Comparison of ENCODE assay signal across 1 cellular context in the genomic region with DNA sequence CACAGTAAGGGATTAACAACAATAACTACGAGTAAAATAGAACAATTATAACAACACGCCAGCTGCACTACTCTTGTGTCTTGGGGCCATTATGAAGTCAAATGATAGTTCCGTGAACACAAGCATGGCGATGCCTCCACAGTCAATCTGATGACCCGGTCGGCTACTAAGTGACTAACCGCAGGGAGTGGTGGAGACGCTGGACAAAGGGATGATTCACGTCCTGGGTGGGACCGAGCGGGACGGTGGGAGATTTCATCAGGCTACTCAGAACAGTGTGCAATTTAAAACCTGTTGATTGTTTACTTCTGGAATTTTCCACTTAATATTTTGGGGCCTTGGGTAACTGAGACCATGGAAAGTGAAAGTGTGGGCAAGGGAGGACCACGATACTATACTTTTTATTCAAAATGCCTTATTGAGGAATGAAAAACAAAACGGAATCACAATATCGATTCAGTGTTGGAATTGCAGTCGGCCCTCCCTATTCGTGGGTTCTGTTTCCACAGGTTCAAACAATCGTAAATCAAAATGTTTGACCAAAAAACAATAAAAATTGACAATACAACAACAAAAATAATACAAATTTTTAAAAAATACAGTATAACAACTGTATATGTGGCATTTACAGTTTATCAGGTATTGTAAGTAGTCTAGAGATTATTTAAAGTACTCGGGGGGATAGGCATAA.
TF ChIP-seq lines count a peak whose summit lies in the region.

No MANE protein-coding gene starts in this region.

TF ChIP-seq in K562, 482 proteins besides CTCF, POLR2A, EP300 and RAD21 (continued from another document and continues in another):
- TF ChIP-seq CEBPG (CRISPR knock-in tag; IDR thresholded peaks at IDR 0.05) (peak; percentile 74; the same call in 1 of the 2 replicates), CEBPG (tag; conservative IDR thresholded peaks at IDR 0.05 in 1 of 2, IDR thresholded peaks at IDR 0.05 in 1 of 2) (peak in 1 of 2 experiments; percentile 83; a peak in 2 of 4 replicates), ESRRA (IDR thresholded peaks at IDR 0.05; ENCODE audit: borderline replicate concordance, low read depth) (peak; percentile 40; the same call in 1 of the 2 replicates), CXXC5 (CRISPR knock-in tag; IDR thresholded peaks at IDR 0.05) (peak; percentile 44), SOX6 (IDR thresholded peaks at IDR 0.05) (peak; percentile 92), CTBP1 (IDR thresholded peaks at IDR 0.05; ENCODE audit: borderline replicate concordance) (peak; percentile 50; the same call in 1 of the 2 replicates), ZBTB1 (CRISPR knock-in tag; IDR thresholded peaks at IDR 0.05; ENCODE audit: borderline replicate concordance, low read depth) (no peak), JUND (IDR thresholded peaks at IDR 0.05; ENCODE audit: borderline replicate concordance, low read depth, low read length) (peak; percentile 90), JUND (tag; IDR thresholded peaks at IDR 0.05; ENCODE audit: borderline replicate concordance, low read depth, low read length) (peak; percentile 77; the same call in 2 of the 3 replicates), FOSL1 (tag; conservative IDR thresholded peaks at IDR 0.05) (peak; percentile 98), NR2C1 (IDR thresholded peaks at IDR 0.05) (no peak), NR2C1 (tag; IDR thresholded peaks at IDR 0.05) (peak; percentile 36; the same call in 1 of the 2 replicates), GABPA (tag; conservative IDR thresholded peaks at IDR 0.05; ENCODE audit: low read depth) (peak; percentile 34; the same call in 1 of the 2 replicates), ZNF589 (CRISPR knock-in tag; IDR thresholded peaks at IDR 0.05; ENCODE audit: low read depth) (peak; percentile 53), SMARCE1 (IDR thresholded peaks at IDR 0.05) (peak; percentile 49; the same call in 1 of the 2 replicates), ARNT (IDR thresholded peaks at IDR 0.05) (no peak), ETV5 (CRISPR knock-in tag; IDR thresholded peaks at IDR 0.05; ENCODE audit: low read depth) (peak; percentile 73), JUN (IDR thresholded peaks at IDR 0.05; ENCODE audit: borderline replicate concordance, low read depth, low read length) (peak; percentile 85; the same call in 1 of the 2 replicates), JUN (CRISPR knock-in tag; IDR thresholded peaks at IDR 0.05; ENCODE audit: borderline replicate concordance) (0 out of 2 replicates have a peak, but pooled peaks have one; percentile 39), ZNF408 (CRISPR knock-in tag; IDR thresholded peaks at IDR 0.05; ENCODE audit: low read depth) (no peak), ARID1B (IDR thresholded peaks at IDR 0.05) (peak; percentile 70), SMARCC2 (IDR thresholded peaks at IDR 0.05; ENCODE audit: low read depth) (peak; percentile 56; the same call in 1 of the 2 replicates), NFE2 (IDR thresholded peaks at IDR 0.05; ENCODE audit: low read depth) (peak; percentile 26; the same call in 1 of the 2 replicates), NFE2L1 (tag; IDR thresholded peaks at IDR 0.05; ENCODE audit: borderline replicate concordance, low read depth) (no peak), ATF7 (IDR thresholded peaks at IDR 0.05) (peak; percentile 30; the same call in 1 of the 2 replicates), TEAD4 (IDR thresholded peaks at IDR 0.05; ENCODE audit: low read length) (peak; percentile 18; the same call in 1 of the 2 replicates), TEAD4 (CRISPR knock-in tag; IDR thresholded peaks at IDR 0.05; ENCODE audit: borderline replicate concordance) (no peak), ZNF354B (CRISPR knock-in tag; IDR thresholded peaks at IDR 0.05) (no peak), KDM1A (IDR thresholded peaks at IDR 0.05) (no peak), YY1 (IDR thresholded peaks at IDR 0.05; ENCODE audit: borderline replicate concordance in 1 of 3, control insufficient read depth in 1 of 3, extremely low read depth in 1 of 3, insufficient read depth in 3 of 3, insufficient read length in 1 of 3, insufficient replicate concordance in 2 of 3, low read depth in 1 of 3, low read length in 2 of 3) (peak in 1 of 3 experiments; percentile 29), ZC3H11A (IDR thresholded peaks at IDR 0.05; ENCODE audit: low read depth, low read length) (no peak), MAFG (tag; conservative IDR thresholded peaks at IDR 0.05) (no peak), ZNF766 (CRISPR knock-in tag; conservative IDR thresholded peaks at IDR 0.05) (no peak), ZNF584 (CRISPR knock-in tag; IDR thresholded peaks at IDR 0.05; ENCODE audit: low read depth) (no peak), RNF2 (IDR thresholded peaks at IDR 0.05) (0 out of 2 replicates have a peak, but pooled peaks have one; percentile 31), EHMT2 (IDR thresholded peaks at IDR 0.05) (peak; percentile 55; the same call in 1 of the 2 replicates), POLR2H (tag; IDR thresholded peaks at IDR 0.05; ENCODE audit: low read depth) (peak; percentile 60; the same call in 1 of the 2 replicates), RCOR1 (IDR thresholded peaks at IDR 0.05; ENCODE audit: borderline replicate concordance in 1 of 2, low read depth in 2 of 2, low read length in 2 of 2) (peak in 1 of 2 experiments; percentile 76; a peak in 2 of 4 replicates), GTF2F1 (IDR thresholded peaks at IDR 0.05; ENCODE audit: low read depth, low read length) (no peak), NFRKB (IDR thresholded peaks at IDR 0.05; ENCODE audit: low read depth) (peak; percentile 47; the same call in 1 of the 2 replicates), MCM2 (IDR thresholded peaks at IDR 0.05; ENCODE audit: low read depth) (no peak), CBX8 (IDR thresholded peaks at IDR 0.05; ENCODE audit: borderline replicate concordance, extremely low read depth, low read depth, low read length, poor library complexity, severe bottlenecking) (no peak), TRIM24 (IDR thresholded peaks at IDR 0.05) (peak; percentile 35 to 51; a peak in 2 of 4 replicates), TARDBP (IDR thresholded peaks at IDR 0.05) (0 out of 2 replicates have a peak, but pooled peaks have one; percentile 36), ZNF175 (CRISPR knock-in tag; IDR thresholded peaks at IDR 0.05; ENCODE audit: low read depth) (peak; percentile 85; the same call in 1 of the 2 replicates), CREM (IDR thresholded peaks at IDR 0.05; ENCODE audit: low read depth) (peak; percentile 42; the same call in 1 of the 2 replicates), SMARCA4 (IDR thresholded peaks at IDR 0.05) (peak; percentile 64; the same call in 1 of the 2 replicates), C11orf30 (IDR thresholded peaks at IDR 0.05; ENCODE audit: low read depth) (0 out of 2 replicates have a peak, but pooled peaks have one; percentile 3)
- TF ChIP-seq, protein P1, sequence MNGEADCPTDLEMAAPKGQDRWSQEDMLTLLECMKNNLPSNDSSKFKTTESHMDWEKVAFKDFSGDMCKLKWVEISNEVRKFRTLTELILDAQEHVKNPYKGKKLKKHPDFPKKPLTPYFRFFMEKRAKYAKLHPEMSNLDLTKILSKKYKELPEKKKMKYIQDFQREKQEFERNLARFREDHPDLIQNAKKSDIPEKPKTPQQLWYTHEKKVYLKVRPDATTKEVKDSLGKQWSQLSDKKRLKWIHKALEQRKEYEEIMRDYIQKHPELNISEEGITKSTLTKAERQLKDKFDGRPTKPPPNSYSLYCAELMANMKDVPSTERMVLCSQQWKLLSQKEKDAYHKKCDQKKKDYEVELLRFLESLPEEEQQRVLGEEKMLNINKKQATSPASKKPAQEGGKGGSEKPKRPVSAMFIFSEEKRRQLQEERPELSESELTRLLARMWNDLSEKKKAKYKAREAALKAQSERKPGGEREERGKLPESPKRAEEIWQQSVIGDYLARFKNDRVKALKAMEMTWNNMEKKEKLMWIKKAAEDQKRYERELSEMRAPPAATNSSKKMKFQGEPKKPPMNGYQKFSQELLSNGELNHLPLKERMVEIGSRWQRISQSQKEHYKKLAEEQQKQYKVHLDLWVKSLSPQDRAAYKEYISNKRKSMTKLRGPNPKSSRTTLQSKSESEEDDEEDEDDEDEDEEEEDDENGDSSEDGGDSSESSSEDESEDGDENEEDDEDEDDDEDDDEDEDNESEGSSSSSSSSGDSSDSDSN (IDR thresholded peaks at IDR 0.05; ENCODE audit: borderline replicate concordance in 1 of 2, low read depth in 2 of 2, low read length in 2 of 2), result 0 out of 4 replicates have a peak, but pooled peaks of 1 of the 2 experiments have one; percentile 69
- TF ChIP-seq, protein P2, sequence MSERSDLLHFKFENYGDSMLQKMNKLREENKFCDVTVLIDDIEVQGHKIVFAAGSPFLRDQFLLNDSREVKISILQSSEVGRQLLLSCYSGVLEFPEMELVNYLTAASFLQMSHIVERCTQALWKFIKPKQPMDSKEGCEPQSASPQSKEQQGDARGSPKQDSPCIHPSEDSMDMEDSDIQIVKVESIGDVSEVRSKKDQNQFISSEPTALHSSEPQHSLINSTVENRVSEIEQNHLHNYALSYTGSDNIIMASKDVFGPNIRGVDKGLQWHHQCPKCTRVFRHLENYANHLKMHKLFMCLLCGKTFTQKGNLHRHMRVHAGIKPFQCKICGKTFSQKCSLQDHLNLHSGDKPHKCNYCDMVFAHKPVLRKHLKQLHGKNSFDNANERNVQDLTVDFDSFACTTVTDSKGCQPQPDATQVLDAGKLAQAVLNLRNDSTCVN (CRISPR knock-in tag; IDR thresholded peaks at IDR 0.05), result no peak
- TF ChIP-seq, protein P3, sequence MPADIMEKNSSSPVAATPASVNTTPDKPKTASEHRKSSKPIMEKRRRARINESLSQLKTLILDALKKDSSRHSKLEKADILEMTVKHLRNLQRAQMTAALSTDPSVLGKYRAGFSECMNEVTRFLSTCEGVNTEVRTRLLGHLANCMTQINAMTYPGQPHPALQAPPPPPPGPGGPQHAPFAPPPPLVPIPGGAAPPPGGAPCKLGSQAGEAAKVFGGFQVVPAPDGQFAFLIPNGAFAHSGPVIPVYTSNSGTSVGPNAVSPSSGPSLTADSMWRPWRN (IDR thresholded peaks at IDR 0.05; ENCODE audit: low read depth), result 0 out of 2 replicates have a peak, but pooled peaks have one; percentile 9
- TF ChIP-seq, protein P4, sequence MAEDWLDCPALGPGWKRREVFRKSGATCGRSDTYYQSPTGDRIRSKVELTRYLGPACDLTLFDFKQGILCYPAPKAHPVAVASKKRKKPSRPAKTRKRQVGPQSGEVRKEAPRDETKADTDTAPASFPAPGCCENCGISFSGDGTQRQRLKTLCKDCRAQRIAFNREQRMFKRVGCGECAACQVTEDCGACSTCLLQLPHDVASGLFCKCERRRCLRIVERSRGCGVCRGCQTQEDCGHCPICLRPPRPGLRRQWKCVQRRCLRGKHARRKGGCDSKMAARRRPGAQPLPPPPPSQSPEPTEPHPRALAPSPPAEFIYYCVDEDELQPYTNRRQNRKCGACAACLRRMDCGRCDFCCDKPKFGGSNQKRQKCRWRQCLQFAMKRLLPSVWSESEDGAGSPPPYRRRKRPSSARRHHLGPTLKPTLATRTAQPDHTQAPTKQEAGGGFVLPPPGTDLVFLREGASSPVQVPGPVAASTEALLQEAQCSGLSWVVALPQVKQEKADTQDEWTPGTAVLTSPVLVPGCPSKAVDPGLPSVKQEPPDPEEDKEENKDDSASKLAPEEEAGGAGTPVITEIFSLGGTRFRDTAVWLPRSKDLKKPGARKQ (CRISPR knock-in tag; IDR thresholded peaks at IDR 0.05), result 0 out of 2 replicates have a peak, but pooled peaks have one; percentile 59
- TF ChIP-seq, protein P5, sequence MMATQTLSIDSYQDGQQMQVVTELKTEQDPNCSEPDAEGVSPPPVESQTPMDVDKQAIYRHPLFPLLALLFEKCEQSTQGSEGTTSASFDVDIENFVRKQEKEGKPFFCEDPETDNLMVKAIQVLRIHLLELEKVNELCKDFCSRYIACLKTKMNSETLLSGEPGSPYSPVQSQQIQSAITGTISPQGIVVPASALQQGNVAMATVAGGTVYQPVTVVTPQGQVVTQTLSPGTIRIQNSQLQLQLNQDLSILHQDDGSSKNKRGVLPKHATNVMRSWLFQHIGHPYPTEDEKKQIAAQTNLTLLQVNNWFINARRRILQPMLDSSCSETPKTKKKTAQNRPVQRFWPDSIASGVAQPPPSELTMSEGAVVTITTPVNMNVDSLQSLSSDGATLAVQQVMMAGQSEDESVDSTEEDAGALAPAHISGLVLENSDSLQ (IDR thresholded peaks at IDR 0.05), result peak; percentile 74
- TF ChIP-seq, protein P6, sequence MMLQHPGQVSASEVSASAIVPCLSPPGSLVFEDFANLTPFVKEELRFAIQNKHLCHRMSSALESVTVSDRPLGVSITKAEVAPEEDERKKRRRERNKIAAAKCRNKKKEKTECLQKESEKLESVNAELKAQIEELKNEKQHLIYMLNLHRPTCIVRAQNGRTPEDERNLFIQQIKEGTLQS (IDR thresholded peaks at IDR 0.05), result peak; percentile 85
- TF ChIP-seq, protein P6 (CRISPR knock-in tag; conservative IDR thresholded peaks at IDR 0.05), result no peak
- TF ChIP-seq, protein P7, sequence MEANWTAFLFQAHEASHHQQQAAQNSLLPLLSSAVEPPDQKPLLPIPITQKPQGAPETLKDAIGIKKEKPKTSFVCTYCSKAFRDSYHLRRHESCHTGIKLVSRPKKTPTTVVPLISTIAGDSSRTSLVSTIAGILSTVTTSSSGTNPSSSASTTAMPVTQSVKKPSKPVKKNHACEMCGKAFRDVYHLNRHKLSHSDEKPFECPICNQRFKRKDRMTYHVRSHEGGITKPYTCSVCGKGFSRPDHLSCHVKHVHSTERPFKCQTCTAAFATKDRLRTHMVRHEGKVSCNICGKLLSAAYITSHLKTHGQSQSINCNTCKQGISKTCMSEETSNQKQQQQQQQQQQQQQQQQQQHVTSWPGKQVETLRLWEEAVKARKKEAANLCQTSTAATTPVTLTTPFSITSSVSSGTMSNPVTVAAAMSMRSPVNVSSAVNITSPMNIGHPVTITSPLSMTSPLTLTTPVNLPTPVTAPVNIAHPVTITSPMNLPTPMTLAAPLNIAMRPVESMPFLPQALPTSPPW (CRISPR knock-in tag; IDR thresholded peaks at IDR 0.05), result peak; percentile 36; the same call in 1 of the 2 replicates
- TF ChIP-seq, protein P8, sequence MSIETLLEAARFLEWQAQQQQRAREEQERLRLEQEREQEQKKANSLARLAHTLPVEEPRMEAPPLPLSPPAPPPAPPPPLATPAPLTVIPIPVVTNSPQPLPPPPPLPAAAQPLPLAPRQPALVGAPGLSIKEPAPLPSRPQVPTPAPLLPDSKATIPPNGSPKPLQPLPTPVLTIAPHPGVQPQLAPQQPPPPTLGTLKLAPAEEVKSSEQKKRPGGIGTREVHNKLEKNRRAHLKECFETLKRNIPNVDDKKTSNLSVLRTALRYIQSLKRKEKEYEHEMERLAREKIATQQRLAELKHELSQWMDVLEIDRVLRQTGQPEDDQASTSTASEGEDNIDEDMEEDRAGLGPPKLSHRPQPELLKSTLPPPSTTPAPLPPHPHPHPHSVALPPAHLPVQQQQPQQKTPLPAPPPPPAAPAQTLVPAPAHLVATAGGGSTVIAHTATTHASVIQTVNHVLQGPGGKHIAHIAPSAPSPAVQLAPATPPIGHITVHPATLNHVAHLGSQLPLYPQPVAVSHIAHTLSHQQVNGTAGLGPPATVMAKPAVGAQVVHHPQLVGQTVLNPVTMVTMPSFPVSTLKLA (conservative IDR thresholded peaks at IDR 0.05), result no peak
